ENCODE assay signal across 8 cellular contexts in the genomic region with DNA sequence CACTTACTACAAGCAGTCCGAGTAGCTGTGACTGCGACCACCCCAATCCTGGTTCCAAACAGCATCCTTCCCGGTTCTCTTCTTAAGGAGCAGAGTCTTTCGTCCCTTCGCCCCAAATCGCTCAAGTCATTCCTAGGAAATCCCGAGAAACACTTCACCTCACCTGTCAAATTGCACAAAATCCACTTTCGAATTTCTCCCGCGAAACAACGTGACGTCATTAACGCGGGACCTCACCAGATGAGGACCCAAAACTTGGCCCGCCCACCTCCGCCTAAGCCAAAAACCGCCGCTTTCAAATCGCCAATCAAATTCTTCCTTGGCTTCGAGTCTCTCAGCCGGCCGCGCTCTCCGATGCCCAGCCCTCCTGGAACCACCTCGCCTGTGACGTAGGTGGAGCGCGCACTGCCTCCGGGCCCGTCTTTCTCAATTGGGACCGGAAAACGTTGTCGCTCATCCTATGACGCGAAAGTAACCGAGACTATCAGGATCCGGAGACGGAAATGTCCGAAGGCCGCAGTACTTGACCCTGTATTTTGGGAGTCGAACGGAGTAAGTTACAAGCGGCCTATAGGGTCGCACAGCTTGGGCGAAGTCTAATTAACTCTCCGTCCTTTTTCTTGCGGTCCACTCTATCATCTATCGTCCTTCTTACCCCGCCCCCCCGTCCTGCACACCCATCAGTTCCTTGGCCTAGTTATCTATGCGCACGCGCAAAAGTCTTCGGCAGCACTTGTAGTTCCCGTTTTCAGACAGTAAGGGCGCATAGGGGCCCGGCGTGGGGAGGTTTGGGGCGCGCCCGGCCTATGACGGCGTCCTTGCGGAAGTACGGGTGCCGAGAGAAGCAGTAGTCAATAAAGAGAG. TPM values are rescaled to one million over a fixed set of nuclear protein-coding genes. Genes with fewer than 3 reads are reported as not detected.
A peak's percentile ranks its signal among the peaks of the same experiment; 100 is the strongest.
DNase-seq lines count a peak whose midpoint lies in the region; ATAC-seq and TF ChIP-seq lines count a peak whose summit lies in the region.

A gene (plus strand): TSS at position 456 of the 864 bp plus-strand sequence. CDS start 7,527 bp downstream, outside the sequence.
A gene with protein sequence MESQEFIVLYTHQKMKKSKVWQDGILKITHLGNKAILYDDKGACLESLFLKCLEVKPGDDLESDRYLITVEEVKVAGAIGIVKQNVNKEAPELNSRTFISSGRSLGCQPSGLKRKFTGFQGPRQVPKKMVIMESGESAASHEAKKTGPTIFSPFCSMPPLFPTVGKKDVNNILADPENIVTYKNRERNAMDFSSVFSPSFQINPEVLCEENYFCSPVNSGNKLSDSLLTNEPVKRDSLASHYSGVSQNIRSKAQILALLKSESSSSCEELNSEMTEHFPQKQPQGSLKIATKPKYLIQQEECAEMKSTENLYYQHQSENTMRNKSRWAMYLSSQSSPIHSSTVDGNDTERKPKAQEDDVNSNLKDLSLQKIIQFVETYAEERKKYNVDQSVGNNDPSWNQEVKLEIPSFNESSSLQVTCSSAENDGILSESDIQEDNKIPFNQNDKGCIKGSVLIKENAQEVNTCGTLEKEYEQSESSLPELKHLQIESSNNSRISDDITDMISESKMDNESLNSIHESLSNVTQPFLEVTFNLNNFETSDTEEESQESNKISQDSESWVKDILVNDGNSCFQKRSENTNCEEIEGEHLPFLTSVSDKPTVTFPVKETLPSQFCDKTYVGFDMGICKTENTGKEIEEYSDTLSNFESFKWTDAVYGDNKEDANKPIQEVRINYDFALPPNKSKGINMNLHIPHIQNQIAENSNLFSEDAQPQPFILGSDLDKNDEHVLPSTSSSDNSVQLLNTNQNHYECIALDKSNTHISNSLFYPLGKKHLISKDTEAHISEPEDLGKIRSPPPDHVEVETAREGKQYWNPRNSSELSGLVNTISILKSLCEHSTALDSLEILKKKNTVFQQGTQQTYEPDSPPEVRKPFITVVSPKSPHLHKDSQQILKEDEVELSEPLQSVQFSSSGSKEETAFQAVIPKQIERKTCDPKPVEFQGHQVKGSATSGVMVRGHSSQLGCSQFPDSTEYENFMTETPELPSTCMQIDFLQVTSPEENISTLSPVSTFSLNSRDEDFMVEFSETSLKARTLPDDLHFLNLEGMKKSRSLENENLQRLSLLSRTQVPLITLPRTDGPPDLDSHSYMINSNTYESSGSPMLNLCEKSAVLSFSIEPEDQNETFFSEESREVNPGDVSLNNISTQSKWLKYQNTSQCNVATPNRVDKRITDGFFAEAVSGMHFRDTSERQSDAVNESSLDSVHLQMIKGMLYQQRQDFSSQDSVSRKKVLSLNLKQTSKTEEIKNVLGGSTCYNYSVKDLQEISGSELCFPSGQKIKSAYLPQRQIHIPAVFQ (N-terminal part only) (minus strand): TSS at position 222 of the 864 bp plus-strand sequence. CDS start 3,733 bp downstream, outside the sequence.

- TF ChIP-seq CTCF in Caco-2 (IDR thresholded peaks at IDR 0.05; ENCODE audit: insufficient read depth in 1 of 2, low read depth in 1 of 2, low read length in 1 of 2, severe bottlenecking in 1 of 2, unreplicated experiment in 1 of 2), result peak; percentile 59 to 65

- H3K4me3 Mint-ChIP-seq in Caco-2 (ENCODE audit: unreplicated experiment), result no peak within 1 kb of the TSS

- H3K4me1 Mint-ChIP-seq in Caco-2 (ENCODE audit: low read depth, unreplicated experiment), result no peaks in the 10 kb centered on the region

- no peaks in the 10 kb centered on the region for H3K9me3 ChIP-seq in Caco-2
- H3K9me3 ChIP-seq in endocrine pancreas (ENCODE audit: control insufficient read depth, low read length), result no peaks in the 10 kb centered on the region

- intact Hi-C loops in Caco-2 (cut with micrococcal nuclease; ENCODE audit: unreplicated experiment), result loop anchor here (2.0 to 10.0 kb wide), 3 partner anchors 68 to 458 kb away; no protein-coding TSS in a partner anchor

- H2BK120ac ChIP-seq in mesendoderm (ENCODE audit: low read depth, low read length), result no peak within 1 kb of the TSS

- H3K36me3 Mint-ChIP-seq in Caco-2 (ENCODE audit: insufficient read depth, unreplicated experiment), result no peaks in the 10 kb centered on the region

- peaks cover 7% of the 10 kb centered on the region for H3K79me1 ChIP-seq in mesendoderm (ENCODE audit: low read length)

- WGBS in mesendoderm (ENCODE audit: extremely low coverage, insufficient coverage, low lambda C conversion rate), result no CpG with 5 or more reads among the region's 66 CpGs

- H3K4ac ChIP-seq in mesendoderm (ENCODE audit: low read depth, low read length), result no peak within 1 kb of the TSS

- peak within 1 kb of the TSS; percentile 87 for H3K4me2 ChIP-seq in mesendoderm (ENCODE audit: low read length)

- peak within 1 kb of the TSS; percentile 17 for H2BK5ac ChIP-seq in mesendoderm (ENCODE audit: low read length)

- no peak within 1 kb of the TSS for H4K5ac ChIP-seq in mesendoderm (ENCODE audit: low read length)

- no peak within 1 kb of the TSS for H2BK15ac ChIP-seq in mesendoderm (replicated peaks; ENCODE audit: low read depth)

- CTCF ChIA-PET in Caco-2 (lab: Charles Lee), result interaction anchor here (1.8 kb wide), 1 partner anchor 128 kb away, joined by 4 read pairs; no protein-coding TSS in a partner anchor

- H3K9me3 Mint-ChIP-seq in Caco-2 (ENCODE audit: unreplicated experiment), result no peaks in the 10 kb centered on the region

- H3K18ac ChIP-seq in mesendoderm (ENCODE audit: low read length), result peak within 1 kb of the TSS; percentile 29

- POLR2A ChIA-PET in Caco-2 (lab: Charles Lee), result interaction anchor here (0.6 kb wide), 2 partner anchors 74 to 220 kb away, joined by 3 read pairs; no protein-coding TSS in a partner anchor

- DNase-seq in Caco-2 (peak; percentile 96 to 98), HT1080 (ENCODE audit: low read depth) (peak; percentile 98), NOMO-1 treated with DMSO at 0.1 percent for 48 hours (lab: John Stamatoyannopoulos, UW; ENCODE audit: unreplicated experiment) (peak; percentile 98), mesendoderm (peak; percentile 100)
- peak; percentile 78 to 94 (median 93) for DNase-seq in activated CD8-positive, alpha-beta memory T cell treated with anti-CD3 and anti-CD28 coated beads for 48 hours (ENCODE audit: low read depth in 2 of 3, low spot score in 2 of 3)
- DNase-seq in stimulated activated CD8-positive, alpha-beta memory T cell treated with anti-CD3 and anti-CD28 coated beads, Interleukin-15, amount 100 ng/mL, for 1 hour (ENCODE audit: low read depth), result peak; percentile 96

- ATAC-seq in GM21360 (IDR thresholded peaks at IDR 0.05; ENCODE audit: unreplicated experiment), result peak; percentile 88

- H3K23ac ChIP-seq in mesendoderm (ENCODE audit: low read length), result no peak within 1 kb of the TSS

- H2AK5ac ChIP-seq in mesendoderm (ENCODE audit: low read length), result no peak within 1 kb of the TSS

- no TSS peak for BruUV-seq in Caco-2 (replicated peaks; lab: Mats Ljungman, UMichigan)

- no peaks in the 10 kb centered on the region for H3K27me3 ChIP-seq in Caco-2 (replicated peaks; ENCODE audit: control insufficient read depth, insufficient read depth, low read length)
- H3K27me3 ChIP-seq in endocrine pancreas (ENCODE audit: control insufficient read depth, insufficient read depth, low read length), result no peaks in the 10 kb centered on the region
- H3K27me3 ChIP-seq in mesendoderm (ENCODE audit: insufficient read depth, low read length, poor library complexity), result no peaks in the 10 kb centered on the region

- H3K4me3 ChIP-seq in Caco-2 (ENCODE audit: low read depth, low read length), result peak within 1 kb of the TSS; percentile 78
- H3K4me3 ChIP-seq in endocrine pancreas (ENCODE audit: control insufficient read depth, insufficient read depth, low read length), result peak within 1 kb of the TSS; percentile 98
- H3K4me3 ChIP-seq in mesendoderm (ENCODE audit: low read length), result peak within 1 kb of the TSS; percentile 96

- peak within 1 kb of the TSS; percentile 86 for H3K27ac ChIP-seq in mesendoderm (ENCODE audit: low read depth, low read length)

- peak within 1 kb of the TSS; percentile 92 for H3K56ac ChIP-seq in mesendoderm (ENCODE audit: low read length)

- no peak within 1 kb of the TSS for H3K27ac Mint-ChIP-seq in Caco-2 (ENCODE audit: unreplicated experiment)

- H3K27me3 Mint-ChIP-seq in Caco-2 (ENCODE audit: insufficient read depth, unreplicated experiment), result no peaks in the 10 kb centered on the region

- no peaks in the 10 kb centered on the region for H3K36me3 ChIP-seq in Caco-2 (ENCODE audit: control insufficient read depth, insufficient read depth, low read length)
- H3K36me3 ChIP-seq in endocrine pancreas (ENCODE audit: control insufficient read depth, insufficient read depth, low read length), result no peaks in the 10 kb centered on the region
- no peaks in the 10 kb centered on the region for H3K36me3 ChIP-seq in mesendoderm (ENCODE audit: control insufficient read depth, insufficient read depth, low read length)

- H3K9ac ChIP-seq in endocrine pancreas (ENCODE audit: control insufficient read depth, insufficient read depth, low read length) (peak within 1 kb of the TSS; percentile 94), mesendoderm (ENCODE audit: low read length) (peak within 1 kb of the TSS; percentile 90)

- H3K4me1 ChIP-seq in Caco-2, result peaks cover 7% of the 10 kb centered on the region; the same call in 1 of the 2 replicates
- peaks cover 15% of the 10 kb centered on the region for H3K4me1 ChIP-seq in endocrine pancreas (ENCODE audit: control insufficient read depth, insufficient read depth, low read length)
- peaks cover 6% of the 10 kb centered on the region for H3K4me1 ChIP-seq in mesendoderm (ENCODE audit: control insufficient read depth, low read depth, low read length)

- H3K79me2 ChIP-seq in mesendoderm (ENCODE audit: control insufficient read depth, insufficient read depth, low read length), result peaks cover 36% of the 10 kb centered on the region

- peak within 1 kb of the TSS; percentile 98 for H4K8ac ChIP-seq in mesendoderm (ENCODE audit: low read depth, low read length)

RNA-seq across cellular contexts. Expression of the first gene that starts in this region (rescaled TPM):
- total RNA-seq in Caco-2 (2022), result 35.7 and 38.0 TPM in 2 replicates
- total RNA-seq in HT1080 (2014; rRNA removed; shearing (Covaris generic)), result 31.7 and 37.9 TPM in 2 replicates
- 31.5 and 41.2 TPM in 2 replicates for polyA plus RNA-seq in HT1080 (2015; cell fraction: cytosol; rRNA removed)
- 50.2 and 51.1 TPM in 2 replicates for polyA plus RNA-seq in HT1080 (2015; cell fraction: nucleus; rRNA removed)
- polyA plus RNA-seq in mesendoderm (2013, experiment 1 of 2), result 135 TPM
- 145 TPM for polyA plus RNA-seq in mesendoderm (2013, experiment 2 of 2)

RNA-seq across cellular contexts. Expression of the second gene that starts in this region (rescaled TPM):
- 14.7 and 15.7 TPM in 2 replicates for total RNA-seq in Caco-2 (2022)
- 11.7 and 13.0 TPM in 2 replicates for total RNA-seq in HT1080 (2014; rRNA removed; shearing (Covaris generic))
- polyA plus RNA-seq in HT1080 (2015; cell fraction: cytosol; rRNA removed), result 3.1 and 5.2 TPM in 2 replicates
- 36.5 and 37.1 TPM in 2 replicates for polyA plus RNA-seq in HT1080 (2015; cell fraction: nucleus; rRNA removed)
- 28.8 TPM for polyA plus RNA-seq in mesendoderm (2013, experiment 1 of 2)
- 27.5 TPM for polyA plus RNA-seq in mesendoderm (2013, experiment 2 of 2)

Comparison
In these comparisons a context has a peak if more than half of its experiments do, and no peak if none do; other contexts are left out.
1. Peak in every context shown above with its lines: DNase-seq, ATAC-seq, H3K4me3 ChIP-seq and H3K27ac ChIP-seq.